Comparison of ENCODE assay signal across 8 cellular contexts in the genomic region with DNA sequence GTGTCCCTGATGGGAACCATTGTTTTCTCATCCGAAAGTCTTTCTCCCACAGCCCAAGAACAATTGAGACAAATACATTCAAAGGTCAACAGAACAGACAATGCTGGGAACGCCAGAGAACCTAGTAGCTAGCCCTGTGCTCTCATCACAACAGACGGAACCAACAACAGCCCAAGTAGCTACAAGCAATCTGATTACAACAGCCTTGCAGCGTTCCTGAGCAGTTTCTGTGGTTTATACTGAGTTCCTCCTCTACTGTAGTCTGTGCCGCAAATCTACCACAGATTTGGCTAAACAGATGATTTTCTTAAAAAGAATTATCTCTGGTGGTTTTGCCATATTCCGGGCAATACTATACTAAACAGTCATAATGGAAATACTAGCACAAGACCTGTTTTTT.
DNase-seq lines count a peak whose midpoint lies in the region; ATAC-seq and TF ChIP-seq lines count a peak whose summit lies in the region.

No MANE protein-coding gene starts in this region.

- H3K4ac ChIP-seq in mesendoderm (ENCODE audit: low read depth, low read length), result no peak overlapping the region

- no peak overlapping the region for H3K23ac ChIP-seq in mesendoderm (ENCODE audit: low read length)

- H3K9ac ChIP-seq in mesendoderm (ENCODE audit: low read length), result no peak overlapping the region

- no peak overlapping the region for H2BK5ac ChIP-seq in mesendoderm (ENCODE audit: low read length)

- no peaks in the 10 kb centered on the region for H3K79me1 ChIP-seq in mesendoderm (ENCODE audit: low read length)

- H4K5ac ChIP-seq in mesendoderm (ENCODE audit: low read length), result no peak overlapping the region

- no CpG with 5 or more reads among the region's 6 CpGs for WGBS in mesendoderm (ENCODE audit: extremely low coverage, insufficient coverage, low lambda C conversion rate)
- WGBS in psoas muscle, 3 donors, result 40 to 47% (median 40%) methylated on average over 6 of the region's 6 CpGs

- no peak overlapping the region for H3K4me2 ChIP-seq in mesendoderm (ENCODE audit: low read length)

- H3K27ac ChIP-seq in mesendoderm (ENCODE audit: low read depth, low read length), result no peak overlapping the region
- H3K27ac ChIP-seq in psoas muscle, result no peak overlapping the region
- no peak overlapping the region for H3K27ac ChIP-seq in substantia nigra (ENCODE audit: low read depth, low read length, poor library complexity, severe bottlenecking)

- ATAC-seq in GM18907 (IDR thresholded peaks at IDR 0.05; ENCODE audit: unreplicated experiment) (peak; percentile 97), HG02840 (IDR thresholded peaks at IDR 0.05; ENCODE audit: low FRiP score, unreplicated experiment) (peak; percentile 76), psoas muscle (no peak)

- no peak overlapping the region for H3K4me3 ChIP-seq in mesendoderm (ENCODE audit: low read length)
- no peak overlapping the region for H3K4me3 ChIP-seq in psoas muscle

- no peaks in the 10 kb centered on the region for H3K79me2 ChIP-seq in mesendoderm (ENCODE audit: control insufficient read depth, insufficient read depth, low read length)

- H3K27me3 ChIP-seq in mesendoderm (ENCODE audit: insufficient read depth, low read length, poor library complexity), result no peaks in the 10 kb centered on the region
- H3K27me3 ChIP-seq in psoas muscle (ENCODE audit: insufficient read depth in 3 of 3, low read length in 2 of 3), result peaks cover 0 to 2% (median 0%) of the 10 kb centered on the region in 3 donors

- H3K18ac ChIP-seq in mesendoderm (ENCODE audit: low read length), result no peak overlapping the region

- no peak overlapping the region for H4K8ac ChIP-seq in mesendoderm (ENCODE audit: low read depth, low read length)

- no peak overlapping the region for H2BK120ac ChIP-seq in mesendoderm (ENCODE audit: low read depth, low read length)

- H3K4me1 ChIP-seq in mesendoderm (ENCODE audit: control insufficient read depth, low read depth, low read length), result peaks cover 3% of the 10 kb centered on the region
- no peaks in the 10 kb centered on the region for H3K4me1 ChIP-seq in psoas muscle

- H3K36me3 ChIP-seq in mesendoderm (ENCODE audit: control insufficient read depth, insufficient read depth, low read length) (no peaks in the 10 kb centered on the region), psoas muscle (ENCODE audit: insufficient read depth in 1 of 2, low read depth in 1 of 2) (no peaks in the 10 kb centered on the region)

- peak; percentile 69 for DNase-seq in NOMO-1 treated with DMSO at 0.1 percent for 48 hours (lab: John Stamatoyannopoulos, UW; ENCODE audit: unreplicated experiment)
- peak; percentile 38 for DNase-seq in mesendoderm
- no peak for DNase-seq in activated CD4-positive, CD25-positive, alpha-beta regulatory T cell (lab: John Stamatoyannopoulos, UW)
- DNase-seq in psoas muscle, result no peak
- no peak for DNase-seq in COLO829 (ENCODE audit: low spot score)
- DNase-seq in substantia nigra (lab: John Stamatoyannopoulos, UW), result no peak

- no peak overlapping the region for H2BK15ac ChIP-seq in mesendoderm (replicated peaks; ENCODE audit: low read depth)

- no peak overlapping the region for H3K56ac ChIP-seq in mesendoderm (ENCODE audit: low read length)

- TF ChIP-seq CTCF in psoas muscle (IDR thresholded peaks at IDR 0.05), result no peak

- intact Hi-C loops in psoas muscle (cut with DNase I), result no loop called here

- no peaks in the 10 kb centered on the region for H3K9me3 ChIP-seq in psoas muscle

- H2AK5ac ChIP-seq in mesendoderm (ENCODE audit: low read length), result no peak overlapping the region

Comparison
In these comparisons a context has a peak if more than half of its experiments do, and no peak if none do; other contexts are left out.
1. ATAC-seq: peak in GM18907 (single experiment) and HG02840 (single experiment); none in psoas muscle (0 of 4).
2. DNase-seq: peak in NOMO-1 treated with DMSO at 0.1 percent for 48 hours (single experiment) and mesendoderm (single experiment); none in activated CD4-positive, CD25-positive, alpha-beta regulatory T cell (0 of 4), psoas muscle (0 of 2), COLO829 (single experiment) and substantia nigra (0 of 49).